Comparison of ENCODE assay signal across 31 cellular contexts in genomic region chr5:114393159-114393558, GRCh38. TPM values are rescaled to one million over a fixed set of nuclear protein-coding genes. Genes with fewer than 3 reads are reported as not detected.
"Had no signal": no experiment of that assay in that cellular context is flagged by ENCODE, and none has a peak within 500 bp of the region (broad histone marks: within the 10 kb centered on the region; RNA-seq: fewer than 3 reads in every experiment).

No MANE protein-coding gene starts in this region.

- ATAC-seq: heart left ventricle; left colon; left ventricle myocardium superior; lower lobe of right lung; natural killer cell; right cardiac atrium; stimulated activated effector memory CD8-positive, alpha-beta T cell treated with anti-CD3 and anti-CD28 coated beads, Interleukin-12 subunit alpha, Interleukin-12 subunit beta, amount 100 ng/mL, for 72 hours; upper lobe of right lung had no signal

- H3K27ac ChIP-seq: heart left ventricle, lower lobe of right lung, neural progenitor cell, neutrophil, sigmoid colon, spleen, suprapubic skin, thoracic aorta, tibial artery, upper lobe of right lung had no signal

- H3K9me3 ChIP-seq: neutrophil, sigmoid colon, suprapubic skin, thoracic aorta, upper lobe of right lung had no signal

- H3K27me3 ChIP-seq: heart left ventricle, neural progenitor cell, neutrophil, sigmoid colon, spleen, suprapubic skin, tibial artery, upper lobe of right lung had no signal

- H3K4me3 ChIP-seq: heart left ventricle, lower lobe of right lung, neural progenitor cell, sigmoid colon, spleen, suprapubic skin, thoracic aorta, tibial artery, upper lobe of right lung had no signal

- FAIRE-seq: islet of Langerhans, kidney, small intestine, urothelium cell line had no signal

- H3K4me1 ChIP-seq: lower lobe of right lung, sigmoid colon, spleen, suprapubic skin, tibial artery, upper lobe of right lung had no signal

- DNase-seq: heart left ventricle; hypothalamus; immature natural killer cell; kidney; left colon; left ventricle myocardium superior; lower lobe of right lung; mammary epithelial cell; mesenchymal stem cell; naive B cell; natural killer cell; nephron progenitor cell; occipital lobe; retina; right cardiac atrium; sigmoid colon; small intestine; spleen; stimulated activated CD4-positive, alpha-beta T cell treated with anti-CD3 and anti-CD28 coated beads, Interleukin-4, amount 100 ng/mL, for 24 hours; stimulated activated naive CD4-positive, alpha-beta T cell; tibial artery; trophoblast cell; upper lobe of right lung had no signal

- H3K36me3 ChIP-seq: heart left ventricle, lower lobe of right lung, neural progenitor cell, neutrophil, sigmoid colon, spleen, suprapubic skin, thoracic aorta, tibial artery, upper lobe of right lung had no signal

RNA-seq across cellular contexts. Expression of gene KCNN2, which starts 31.3 kb away (rescaled TPM):
- total RNA-seq: mammary epithelial cell, mononuclear cell, natural killer cell, thoracic aorta had no signal
- polyA plus RNA-seq: immature natural killer cell, mammary epithelial cell had no signal
